ENCODE assay signal across 7 cellular contexts in genomic region chr3:86969500-86970189, GRCh38. TPM values are rescaled to one million over a fixed set of nuclear protein-coding genes. Genes with fewer than 3 reads are reported as not detected.
DNase-seq lines count a peak whose midpoint lies in the region; ATAC-seq and TF ChIP-seq lines count a peak whose summit lies in the region.

No MANE protein-coding gene starts in this region.

- peaks cover 6% of the 10 kb centered on the region for H3K4me1 Mint-ChIP-seq in mesothelial cell of epicardium

- TF ChIP-seq CTCF in astrocyte of the cerebellum (IDR thresholded peaks at IDR 0.05; ENCODE audit: low read depth, low read length, missing control alignments) (peak; percentile 57), mesothelial cell of epicardium (IDR thresholded peaks at IDR 0.05; ENCODE audit: unreplicated experiment) (peak; percentile 58)

- H3K27ac Mint-ChIP-seq in mesothelial cell of epicardium, result no peak overlapping the region

- H3K9me3 Mint-ChIP-seq in mesothelial cell of epicardium, result peaks cover 11% of the 10 kb centered on the region

- in situ Hi-C loops in astrocyte of the cerebellum (cut with HindIII; ENCODE audit: low sequenced_read_pairs), result no loop called here

- DNase-seq in ELR (ENCODE audit: low read depth) (peak; percentile 87), LHCN-M2 (ENCODE audit: low read depth) (peak; percentile 72), astrocyte of the cerebellum (ENCODE audit: low read depth) (no peak), mesothelial cell of epicardium (ENCODE audit: low spot score in 2 of 2, unreplicated experiment in 2 of 2) (no peak), foreskin melanocyte (no peak), cerebellar nuclear complex (lab: John Stamatoyannopoulos, UW) (no peak)

- no peak overlapping the region for H3K4me3 Mint-ChIP-seq in mesothelial cell of epicardium

- peaks cover 19% of the 10 kb centered on the region for H3K36me3 Mint-ChIP-seq in mesothelial cell of epicardium

- no peaks in the 10 kb centered on the region for H3K27me3 Mint-ChIP-seq in mesothelial cell of epicardium (ENCODE audit: low read depth)

- ATAC-seq in GM19467 (IDR thresholded peaks at IDR 0.05; ENCODE audit: unreplicated experiment), result peak; percentile 67

- no peak overlapping the region for H3K4me3 ChIP-seq in astrocyte of the cerebellum (ENCODE audit: low read depth, low read length)

RNA-seq across cellular contexts. Expression of gene VGLL3, which starts 21.3 kb away (rescaled TPM):
- total RNA-seq in LHCN-M2 (2014; rRNA removed) (31.3 and 41.0 TPM in 2 replicates), mesothelial cell of epicardium (11.9 to 13.5 TPM (median 13.4 TPM) in 3 replicates)
- 17.8 TPM for polyA plus RNA-seq in LHCN-M2 (2012)

Comparison
In these comparisons a context has a peak if more than half of its experiments do, and no peak if none do; other contexts are left out.
1. DNase-seq: peak in ELR (single experiment) and LHCN-M2 (single experiment); none in astrocyte of the cerebellum (single experiment), mesothelial cell of epicardium (0 of 2), foreskin melanocyte (single experiment) and cerebellar nuclear complex (0 of 2).